In genomic region chr2:102619414-102620319, GRCh38 we compare ENCODE assay signal across 8 cellular contexts. TPM values are rescaled to one million over a fixed set of nuclear protein-coding genes. Genes with fewer than 3 reads are reported as not detected.
A peak's percentile ranks its signal among the peaks of the same experiment; 100 is the strongest.
DNase-seq lines count a peak whose midpoint lies in the region; ATAC-seq, FAIRE-seq and TF ChIP-seq lines count a peak whose summit lies in the region.

Gene SLC9A2 (plus strand): TSS chr2:102619553. CDS start chr2:102619849, 296 bp downstream.

- FAIRE-seq in RCC 7860 (lab: Jason Lieb, UNC), result no peak

- peaks cover 2% of the 10 kb centered on the region for H3K27me3 ChIP-seq in mammary epithelial cell (ENCODE audit: insufficient read depth, low read length)

- no peaks in the 10 kb centered on the region for H4K20me1 ChIP-seq in mammary epithelial cell (ENCODE audit: insufficient read depth, low read length)

- in situ Hi-C loops in mammary epithelial cell (cut with MboI; ENCODE audit: low sequenced_read_pairs in 2 of 2), result no loop called here

- intact Hi-C loops in mammary epithelial cell (cut with micrococcal nuclease), result loop anchor here (10.0 kb wide), 1 partner anchor 365 kb away; no protein-coding TSS in a partner anchor

- CTCF ChIA-PET in mammary epithelial cell (lab: Charles Lee; ENCODE audit: low non-redundant PET), result no interaction called here

- dilution Hi-C loops in mammary epithelial cell (cut with HindIII; ENCODE audit: low sequenced_read_pairs), result loop anchor here (5.0 kb wide), 1 partner anchor 32 kb away; no protein-coding TSS in a partner anchor

- peak within 1 kb of the TSS; percentile 7 for H3K9ac ChIP-seq in mammary epithelial cell (ENCODE audit: insufficient read depth, low read length)

- no TSS peak for BruUV-seq in mammary epithelial cell (replicated peaks; lab: Mats Ljungman, UMichigan)

- no peak within 1 kb of the TSS for H3K27ac ChIP-seq in mammary epithelial cell (ENCODE audit: insufficient read depth, low read depth, low read length)

- DNase-seq in GM12865 (ENCODE audit: low read depth) (peak; percentile 41), NCI-H510A (lab: John Stamatoyannopoulos, UW) (peak; percentile 47), mammary epithelial cell (peak; percentile 40), left lobe of liver (ENCODE audit: low spot score) (peak; percentile 52), GOT3 (lab: John Stamatoyannopoulos, UW) (no peak), RCC 7860 (ENCODE audit: low spot score) (no peak), superior temporal gyrus (ENCODE audit: extremely low spot score) (no peak)
- peak; percentile 12 for DNase-seq in stimulated activated naive CD8-positive, alpha-beta T cell treated with anti-CD3 and anti-CD28 coated beads, Interleukin-15, Interleukin-2, amounts not matched to agents 100 U/mL and 50 U/mL, for 24 hours

- TF ChIP-seq CTCF in GM12865 (IDR thresholded peaks at IDR 0.05; ENCODE audit: insufficient read depth, low read depth, low read length, missing control alignments) (no peak), mammary epithelial cell (conservative IDR thresholded peaks at IDR 0.05 in 1 of 2, IDR thresholded peaks at IDR 0.05 in 1 of 2; ENCODE audit: extremely low read depth in 1 of 2, insufficient read depth in 1 of 2, low read depth in 1 of 2, low read length in 2 of 2) (peak in 1 of 2 donors; percentile 9)

- H3K4me1 ChIP-seq in mammary epithelial cell (ENCODE audit: insufficient read depth, low read length), result peaks cover 15% of the 10 kb centered on the region

- H3K4me3 ChIP-seq in GM12865 (ENCODE audit: low read depth, low read length) (peak within 1 kb of the TSS; percentile 51), mammary epithelial cell (replicated peaks in 1 of 3; ENCODE audit: insufficient read depth in 1 of 3, low read depth in 2 of 3, low read length in 3 of 3) (peak within 1 kb of the TSS; percentile 38 to 60 (median 54))

- WGBS in mammary epithelial cell (ENCODE audit: low coverage, missing lambda C conversion rate), result 10% methylated on average over 21 of the region's 85 CpGs

- H3K4me2 ChIP-seq in mammary epithelial cell (ENCODE audit: insufficient read depth, low read depth, low read length), result peak within 1 kb of the TSS; percentile 94

- ATAC-seq in left lobe of liver, result peak; percentile 91
- peak; percentile 48 for ATAC-seq in stimulated activated naive CD8-positive, alpha-beta T cell treated with anti-CD3 and anti-CD28 coated beads, Interleukin-15, Interleukin-2, amounts not matched to agents 100 U/mL and 50 U/mL, for 24 hours

- no peaks in the 10 kb centered on the region for H3K79me2 ChIP-seq in mammary epithelial cell (ENCODE audit: insufficient read depth, low read length)

- no peaks in the 10 kb centered on the region for H3K36me3 ChIP-seq in mammary epithelial cell (ENCODE audit: insufficient read depth, low read length)

- no peaks in the 10 kb centered on the region for H3K9me3 ChIP-seq in mammary epithelial cell (replicated peaks; ENCODE audit: insufficient read depth, low read length)

- H2AFZ ChIP-seq in mammary epithelial cell (ENCODE audit: low read depth, low read length), result peak within 1 kb of the TSS; percentile 87

RNA-seq across cellular contexts. Expression of gene SLC9A2, which starts in this region (rescaled TPM):
- total RNA-seq in mammary epithelial cell (under 1 TPM; 0.33 to 0.52 TPM), left lobe of liver (not detected)
- 0.44 TPM for polyA plus RNA-seq in mammary epithelial cell
- 0.62 TPM for polyA minus RNA-seq in mammary epithelial cell

Comparison
In these comparisons a context has a peak if more than half of its experiments do, and no peak if none do; other contexts are left out.
1. Peak in DNase-seq, H3K4me3 ChIP-seq, H3K9ac ChIP-seq and H3K4me2 ChIP-seq in mammary epithelial cell; RNA of the gene not detected or under 1 TPM.
2. Peak in DNase-seq and ATAC-seq in left lobe of liver; RNA of the gene not detected or under 1 TPM.
3. DNase-seq: peak in GM12865 (single experiment), NCI-H510A (single experiment) and stimulated activated naive CD8-positive, alpha-beta T cell treated with anti-CD3 and anti-CD28 coated beads, Interleukin-15, Interleukin-2, amounts not matched to agents 100 U/mL and 50 U/mL, for 24 hours (single experiment); none in GOT3 (single experiment), RCC 7860 (single experiment) and superior temporal gyrus (single experiment).